In genomic region chr4:169256856-169257756, GRCh38 we compare ENCODE assay signal across 17 cellular contexts. TPM values are rescaled to one million over a fixed set of nuclear protein-coding genes. Genes with fewer than 3 reads are reported as not detected.
A peak's percentile ranks its signal among the peaks of the same experiment; 100 is the strongest.
DNase-seq lines count a peak whose midpoint lies in the region; ATAC-seq and TF ChIP-seq lines count a peak whose summit lies in the region.
"Had no signal": no experiment of that assay in that cellular context is flagged by ENCODE, and none has a peak within 500 bp of the region (broad histone marks: within the 10 kb centered on the region; RNA-seq: fewer than 3 reads in every experiment).

No MANE protein-coding gene starts in this region.

- H4K91ac ChIP-seq in H9 (ENCODE audit: insufficient read length, low read depth, low read length) = no peak overlapping the region

- H4K20me1 ChIP-seq in H9 (ENCODE audit: control insufficient read depth, insufficient read depth, insufficient read length) (no peaks in the 10 kb centered on the region), neural progenitor cell (ENCODE audit: low read depth) (peaks cover 54% of the 10 kb centered on the region)

- H3K4ac ChIP-seq in H9 (ENCODE audit: low read depth, low read length) = no peak overlapping the region

- BruUV-seq in Panc1 (replicated peaks; lab: Mats Ljungman, UMichigan) = no TSS peak

- intact Hi-C loops in Panc1 (cut with micrococcal nuclease; ENCODE audit: unreplicated experiment) (no loop called here), posterior vena cava (cut with DNase I) (no loop called here), sciatic nerve (cut with DNase I) (no loop called here)

- WGBS in H9 (ENCODE audit: extremely low coverage, insufficient read length, low lambda C conversion rate) = no CpG with 5 or more reads among the region's 4 CpGs

- H3K9me3 Mint-ChIP-seq in H9 = no peaks in the 10 kb centered on the region
- H3K9me3 Mint-ChIP-seq in neural progenitor cell = no peaks in the 10 kb centered on the region
- H3K9me3 Mint-ChIP-seq: activated T-helper 17 cell treated with anti-CD3 and anti-CD28 coated beads, Interleukin-2, amount 50 U/mL, for 72 hours had no signal

- H3K4me3 ChIP-seq in Panc1 (ENCODE audit: low read depth in 2 of 2, low read length in 2 of 2) = no peak overlapping the region
- no peak overlapping the region for H3K4me3 ChIP-seq in neural progenitor cell
- H3K4me3 ChIP-seq in BE2C (ENCODE audit: low read depth, low read length) = no peak overlapping the region
- H3K4me3 ChIP-seq: ascending aorta, prostate gland, thoracic aorta had no signal

- CTCF ChIA-PET in Panc1 (lab: Charles Lee) = no interaction called here

- no peak overlapping the region for H2AK5ac ChIP-seq in H9 (ENCODE audit: insufficient read length, low read length)

- H3K27me3 Mint-ChIP-seq in H9 (ENCODE audit: low read depth) (no peaks in the 10 kb centered on the region), neural progenitor cell (ENCODE audit: insufficient read depth, low read depth) (peaks cover 2% of the 10 kb centered on the region)

- H2AFZ ChIP-seq in H9 (ENCODE audit: low read length) (no peak overlapping the region), neural progenitor cell (replicated peaks) (no peak overlapping the region)

- H3K4me1 ChIP-seq in H9 (ENCODE audit: insufficient read depth, low read length) (peaks cover 17% of the 10 kb centered on the region; the same call in 1 of the 2 replicates), Panc1 (ENCODE audit: control insufficient read depth, insufficient read depth, low read length) (peaks cover 38% of the 10 kb centered on the region), neural progenitor cell (peaks cover 51% of the 10 kb centered on the region), BE2C (peaks cover 53% of the 10 kb centered on the region)

- H2BK120ac ChIP-seq in H9 (ENCODE audit: low read depth, low read length, poor library complexity, severe bottlenecking) = no peak overlapping the region

- H3K79me2 ChIP-seq in H9 (ENCODE audit: insufficient read depth, low read length) (no peaks in the 10 kb centered on the region; the same call in 1 of the 2 replicates), neural progenitor cell (ENCODE audit: low read depth) (peaks cover 100% of the 10 kb centered on the region)

- no peak overlapping the region for H3K23ac ChIP-seq in H9 (ENCODE audit: insufficient read length, low read depth, low read length)

- H3K14ac ChIP-seq in H9 (ENCODE audit: insufficient read depth, low read length) = no peak overlapping the region

- H2BK15ac ChIP-seq in H9 (ENCODE audit: low read depth, low read length) = no peak overlapping the region

- no peak overlapping the region for H2BK20ac ChIP-seq in H9 (ENCODE audit: low read depth, low read length, poor library complexity, severe bottlenecking)

- H3K79me1 ChIP-seq in H9 (ENCODE audit: insufficient read depth, low read depth, low read length, poor library complexity, severe bottlenecking) = peaks cover 3% of the 10 kb centered on the region

- no peak overlapping the region for H2BK5ac ChIP-seq in H9 (ENCODE audit: insufficient read length, low read length)

- in situ Hi-C loops in Panc1 (cut with HindIII; ENCODE audit: low pct_unique_long_range_greater_than_20kb, low sequenced_read_pairs) = no loop called here

- H3K4me2 ChIP-seq in H9 (ENCODE audit: insufficient read depth, insufficient read length, low read length) (no peak overlapping the region), neural progenitor cell (peak overlapping the region; percentile 16)

- no peak for TF ChIP-seq POLR2A in erythroblast (IDR thresholded peaks at IDR 0.05; ENCODE audit: low read length)

- no peak overlapping the region for H3K56ac ChIP-seq in H9 (ENCODE audit: insufficient read length, low read depth, low read length)

- no peak overlapping the region for H3K4me3 Mint-ChIP-seq in H9
- H3K4me3 Mint-ChIP-seq in neural progenitor cell = no peak overlapping the region
- H3K4me3 Mint-ChIP-seq: activated CD8-positive, alpha-beta T cell treated with anti-CD3 and anti-CD28 coated beads, Interleukin-2, amount 10 ng/mL, durations not matched to agents 7 days and 5 days; activated T-helper 17 cell treated with anti-CD3 and anti-CD28 coated beads, Interleukin-2, amount 50 U/mL, for 72 hours had no signal

- peaks cover 53 to 66% of the 10 kb centered on the region in 2 experiments for H3K4me1 Mint-ChIP-seq in H9
- peaks cover 49% of the 10 kb centered on the region for H3K4me1 Mint-ChIP-seq in neural progenitor cell
- H3K4me1 Mint-ChIP-seq: activated T-helper 17 cell treated with anti-CD3 and anti-CD28 coated beads, Interleukin-2, amount 50 U/mL, for 72 hours had no signal

- H4K5ac ChIP-seq in H9 (ENCODE audit: insufficient read length, low read depth, low read length) = no peak overlapping the region

- no peak overlapping the region for H4K8ac ChIP-seq in H9 (replicated peaks; ENCODE audit: insufficient read length, low read depth, low read length)

- peak overlapping the region; percentile 22 to 35 (median 32); a peak in 6 of 7 replicates for H3K27ac Mint-ChIP-seq in H9
- peak overlapping the region; percentile 51 for H3K27ac Mint-ChIP-seq in neural progenitor cell
- H3K27ac Mint-ChIP-seq: activated CD8-positive, alpha-beta T cell treated with anti-CD3 and anti-CD28 coated beads, Interleukin-2, amount 10 ng/mL, durations not matched to agents 7 days and 5 days; activated T-helper 17 cell treated with anti-CD3 and anti-CD28 coated beads, Interleukin-2, amount 50 U/mL, for 72 hours had no signal

- no peak overlapping the region for H3K27ac ChIP-seq in H9 (ENCODE audit: insufficient read length, low read depth, low read length)
- H3K27ac ChIP-seq in Panc1 (ENCODE audit: low read length) = no peak overlapping the region
- H3K27ac ChIP-seq in neural progenitor cell = peak overlapping the region; percentile 36
- H3K27ac ChIP-seq: ascending aorta, C4-2B, prostate gland, thoracic aorta had no signal

- POLR2A ChIA-PET in Panc1 (lab: Charles Lee) = no interaction called here

- no peak overlapping the region for H2BK12ac ChIP-seq in H9 (ENCODE audit: insufficient read length, low read depth, low read length)

- H3K36me3 Mint-ChIP-seq in H9 (ENCODE audit: insufficient read depth in 1 of 3, low read depth in 3 of 3) (no peaks in the 10 kb centered on the region), neural progenitor cell (peaks cover 12% of the 10 kb centered on the region)

- DNase-seq in H9 (no peak), Panc1 (ENCODE audit: low read depth, low spot score) (no peak), erythroblast (lab: John Stamatoyannopoulos, UW) (peak; percentile 13 to 26), neural progenitor cell (ENCODE audit: low spot score) (no peak), posterior vena cava (ENCODE audit: low spot score) (no peak), sciatic nerve (ENCODE audit: low spot score) (no peak), BE2C (no peak), RPMI8226 (no peak)
- DNase-seq: activated CD8-positive, alpha-beta T cell treated with anti-CD3 and anti-CD28 coated beads, Interleukin-2, amount 10 ng/mL, durations not matched to agents 7 days and 5 days; DND-41; Kasumi-1; NCI-H526 treated with DMSO at 0.1 percent for 48 hours had no signal

- H3K9me3 ChIP-seq in H9 (ENCODE audit: control insufficient read depth, low read depth, low read length) = no peaks in the 10 kb centered on the region
- no peaks in the 10 kb centered on the region for H3K9me3 ChIP-seq in Panc1 (ENCODE audit: control insufficient read depth, insufficient read depth, low read depth, low read length)
- H3K9me3 ChIP-seq in neural progenitor cell (ENCODE audit: low read depth) = no peaks in the 10 kb centered on the region
- no peaks in the 10 kb centered on the region for H3K9me3 ChIP-seq in BE2C
- H3K9me3 ChIP-seq: ascending aorta, prostate gland, thoracic aorta had no signal

- H3K9ac ChIP-seq in H9 (ENCODE audit: extremely low read depth, insufficient read length, low read length) (no peak overlapping the region), neural progenitor cell (no peak overlapping the region)

- no peaks in the 10 kb centered on the region for H3K36me3 ChIP-seq in Panc1 (ENCODE audit: control insufficient read depth, insufficient read depth, low read length)
- H3K36me3 ChIP-seq in neural progenitor cell = no peaks in the 10 kb centered on the region
- peaks cover under 1% of the 10 kb centered on the region; the same call in 1 of the 2 replicates for H3K36me3 ChIP-seq in BE2C
- H3K36me3 ChIP-seq: ascending aorta, prostate gland, thoracic aorta had no signal

- TF ChIP-seq CTCF in H9 (conservative IDR thresholded peaks at IDR 0.05) (no peak), Panc1 (IDR thresholded peaks at IDR 0.05) (no peak), neural progenitor cell (IDR thresholded peaks at IDR 0.05) (no peak), BE2C (IDR thresholded peaks at IDR 0.05; ENCODE audit: low read depth, low read length) (no peak)

- H3F3A ChIP-seq in neural progenitor cell (ENCODE audit: low read depth) = peaks cover 19% of the 10 kb centered on the region

- no peaks in the 10 kb centered on the region for H3K27me3 ChIP-seq in H9 (ENCODE audit: insufficient read depth, low read length)
- H3K27me3 ChIP-seq in Panc1 (ENCODE audit: control insufficient read depth, insufficient read depth, low read length) = no peaks in the 10 kb centered on the region
- no peaks in the 10 kb centered on the region for H3K27me3 ChIP-seq in neural progenitor cell
- no peaks in the 10 kb centered on the region for H3K27me3 ChIP-seq in BE2C
- H3K27me3 ChIP-seq: ascending aorta had no signal

- H3K23me2 ChIP-seq in H9 (ENCODE audit: insufficient read length, low read depth, low read length, poor library complexity, severe bottlenecking) = no peaks in the 10 kb centered on the region

- no peak overlapping the region for H3T11ph ChIP-seq in H9 (ENCODE audit: low read length)

- ATAC-seq in Panc1 = peak; percentile 55; the same call in 1 of the 2 replicates
- ATAC-seq in sciatic nerve = no peak
- ATAC-seq: activated CD8-positive, alpha-beta T cell treated with anti-CD3 and anti-CD28 coated beads, Interleukin-2, amount 10 ng/mL, durations not matched to agents 7 days and 5 days; activated T-helper 17 cell treated with anti-CD3 and anti-CD28 coated beads, Interleukin-2, amount 50 U/mL, for 72 hours had no signal

- no peak overlapping the region for H3K18ac ChIP-seq in H9 (ENCODE audit: insufficient read length, low read depth, low read length)

RNA-seq across cellular contexts. Expression of gene SH3RF1, which starts 13.7 kb away (rescaled TPM):
- total RNA-seq in H9 (2021) = 14.9 and 15.3 TPM in 2 replicates
- total RNA-seq in Panc1 (2021; ENCODE audit: unreplicated experiment) = 11.5 TPM
- polyA plus RNA-seq in Panc1 (2012; ENCODE audit: insufficient read length) = 5.8 TPM
- total RNA-seq in neural progenitor cell (ENCODE audit: low replicate concordance) = 14.1 and 17.1 TPM in 2 replicates
- 10 to 100 TPM; 13.8 to 20.3 TPM for total RNA-seq in posterior vena cava
- total RNA-seq in sciatic nerve = 15.6 TPM
- polyA plus RNA-seq in BE2C (2012; ENCODE audit: insufficient read depth, insufficient read length, low read depth) = 19.2 TPM

Comparison
In these comparisons a context has a peak if more than half of its experiments do, and no peak if none do; other contexts are left out.
1. DNase-seq: peak in erythroblast (2 of 2); none in H9 (single experiment), Panc1 (single experiment), neural progenitor cell (single experiment), posterior vena cava (single experiment), sciatic nerve (single experiment), BE2C (single experiment) and RPMI8226 (single experiment).